In genomic region chr16:81446318-81447275, GRCh38 we compare ENCODE assay signal across 1 cellular context.
TF ChIP-seq lines count a peak whose summit lies in the region.

No MANE protein-coding gene starts in this region.

TF ChIP-seq in HepG2, 621 proteins besides CTCF, POLR2A, EP300 and RAD21 (continued from another document and continues in another):
- TF ChIP-seq TFDP1 (CRISPR knock-in tag; IDR thresholded peaks at IDR 0.05; ENCODE audit: borderline replicate concordance) (no peak), PHB2 (IDR thresholded peaks at IDR 0.05; ENCODE audit: partially characterized antibody) (no peak), ZNF432 (CRISPR knock-in tag; IDR thresholded peaks at IDR 0.05; ENCODE audit: borderline replicate concordance) (no peak), RCOR2 (CRISPR knock-in tag; IDR thresholded peaks at IDR 0.05) (no peak), ZNF546 (CRISPR knock-in tag; conservative IDR thresholded peaks at IDR 0.05) (no peak), SMAD1 (CRISPR knock-in tag; IDR thresholded peaks at IDR 0.05; ENCODE audit: borderline replicate concordance, low read depth) (no peak), XRCC5 (optimal IDR thresholded peaks at IDR 0.05; ENCODE audit: low read length) (no peak), HIC2 (CRISPR knock-in tag; IDR thresholded peaks at IDR 0.05; ENCODE audit: low read depth) (peak; percentile 68; the same call in 1 of the 2 replicates), ZMYM2 (CRISPR knock-in tag; IDR thresholded peaks at IDR 0.05) (no peak), CBX1 (IDR thresholded peaks at IDR 0.05; ENCODE audit: low read depth) (no peak), ZSCAN20 (CRISPR knock-in tag; IDR thresholded peaks at IDR 0.05; ENCODE audit: borderline replicate concordance) (no peak), ZNF253 (CRISPR knock-in tag; IDR thresholded peaks at IDR 0.05; ENCODE audit: borderline replicate concordance) (no peak), ZNF282 (IDR thresholded peaks at IDR 0.05; ENCODE audit: partially characterized antibody) (no peak), NAIF1 (CRISPR knock-in tag; IDR thresholded peaks at IDR 0.05; ENCODE audit: borderline replicate concordance) (peak; percentile 65; the same call in 1 of the 2 replicates), SSRP1 (CRISPR knock-in tag; IDR thresholded peaks at IDR 0.05) (0 out of 2 replicates have a peak, but pooled peaks have one; percentile 43), FLYWCH1 (CRISPR knock-in tag; IDR thresholded peaks at IDR 0.05) (no peak), WIZ (CRISPR knock-in tag; IDR thresholded peaks at IDR 0.05) (no peak), SCMH1 (CRISPR knock-in tag; IDR thresholded peaks at IDR 0.05; ENCODE audit: borderline replicate concordance) (no peak), ZNF772 (CRISPR knock-in tag; IDR thresholded peaks at IDR 0.05) (0 out of 2 replicates have a peak, but pooled peaks have one; percentile 37), NR2F1 (CRISPR knock-in tag; IDR thresholded peaks at IDR 0.05) (no peak), ZNF644 (CRISPR knock-in tag; IDR thresholded peaks at IDR 0.05; ENCODE audit: low read depth) (no peak), ZFP91 (CRISPR knock-in tag; IDR thresholded peaks at IDR 0.05; ENCODE audit: borderline replicate concordance) (peak; percentile 47; the same call in 1 of the 2 replicates), ZNF674 (CRISPR knock-in tag; IDR thresholded peaks at IDR 0.05; ENCODE audit: low read depth) (no peak), MIXL1 (CRISPR knock-in tag; IDR thresholded peaks at IDR 0.05) (no peak), ZFYVE20 (CRISPR knock-in tag; IDR thresholded peaks at IDR 0.05; ENCODE audit: borderline replicate concordance, low read depth) (no peak), TCF12 (IDR thresholded peaks at IDR 0.05) (no peak), TCF12 (CRISPR knock-in tag; IDR thresholded peaks at IDR 0.05) (no peak), BHLHE40 (IDR thresholded peaks at IDR 0.05; ENCODE audit: low read length) (0 out of 2 replicates have a peak, but pooled peaks have one; percentile 43), ZNF354B (CRISPR knock-in tag; IDR thresholded peaks at IDR 0.05) (no peak), POLR2G (IDR thresholded peaks at IDR 0.05; ENCODE audit: low read depth, low read length) (peak; percentile 42), GZF1 (CRISPR knock-in tag; IDR thresholded peaks at IDR 0.05) (no peak), NR3C1 (CRISPR knock-in tag; IDR thresholded peaks at IDR 0.05) (no peak), ZNF724P (CRISPR knock-in tag; IDR thresholded peaks at IDR 0.05; ENCODE audit: borderline replicate concordance) (no peak), ZNF367 (CRISPR knock-in tag; IDR thresholded peaks at IDR 0.05; ENCODE audit: borderline replicate concordance) (no peak), ZNF564 (CRISPR knock-in tag; IDR thresholded peaks at IDR 0.05) (0 out of 2 replicates have a peak, but pooled peaks have one; percentile 53), ZNF274 (CRISPR knock-in tag; IDR thresholded peaks at IDR 0.05) (no peak), CEBPB (IDR thresholded peaks at IDR 0.05; ENCODE audit: borderline replicate concordance, low read depth, low read length) (no peak), ZNF878 (CRISPR knock-in tag; IDR thresholded peaks at IDR 0.05) (no peak), ZNF660 (CRISPR knock-in tag; IDR thresholded peaks at IDR 0.05; ENCODE audit: borderline replicate concordance, low read depth) (no peak), SRSF9 (IDR thresholded peaks at IDR 0.05; ENCODE audit: borderline replicate concordance, insufficient read depth, low read depth, low read length, poor library complexity, severe bottlenecking) (no peak)
- TF ChIP-seq, protein P1, sequence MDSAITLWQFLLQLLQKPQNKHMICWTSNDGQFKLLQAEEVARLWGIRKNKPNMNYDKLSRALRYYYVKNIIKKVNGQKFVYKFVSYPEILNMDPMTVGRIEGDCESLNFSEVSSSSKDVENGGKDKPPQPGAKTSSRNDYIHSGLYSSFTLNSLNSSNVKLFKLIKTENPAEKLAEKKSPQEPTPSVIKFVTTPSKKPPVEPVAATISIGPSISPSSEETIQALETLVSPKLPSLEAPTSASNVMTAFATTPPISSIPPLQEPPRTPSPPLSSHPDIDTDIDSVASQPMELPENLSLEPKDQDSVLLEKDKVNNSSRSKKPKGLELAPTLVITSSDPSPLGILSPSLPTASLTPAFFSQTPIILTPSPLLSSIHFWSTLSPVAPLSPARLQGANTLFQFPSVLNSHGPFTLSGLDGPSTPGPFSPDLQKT (CRISPR knock-in tag; IDR thresholded peaks at IDR 0.05; ENCODE audit: borderline replicate concordance) = no peak
- TF ChIP-seq, protein P2, sequence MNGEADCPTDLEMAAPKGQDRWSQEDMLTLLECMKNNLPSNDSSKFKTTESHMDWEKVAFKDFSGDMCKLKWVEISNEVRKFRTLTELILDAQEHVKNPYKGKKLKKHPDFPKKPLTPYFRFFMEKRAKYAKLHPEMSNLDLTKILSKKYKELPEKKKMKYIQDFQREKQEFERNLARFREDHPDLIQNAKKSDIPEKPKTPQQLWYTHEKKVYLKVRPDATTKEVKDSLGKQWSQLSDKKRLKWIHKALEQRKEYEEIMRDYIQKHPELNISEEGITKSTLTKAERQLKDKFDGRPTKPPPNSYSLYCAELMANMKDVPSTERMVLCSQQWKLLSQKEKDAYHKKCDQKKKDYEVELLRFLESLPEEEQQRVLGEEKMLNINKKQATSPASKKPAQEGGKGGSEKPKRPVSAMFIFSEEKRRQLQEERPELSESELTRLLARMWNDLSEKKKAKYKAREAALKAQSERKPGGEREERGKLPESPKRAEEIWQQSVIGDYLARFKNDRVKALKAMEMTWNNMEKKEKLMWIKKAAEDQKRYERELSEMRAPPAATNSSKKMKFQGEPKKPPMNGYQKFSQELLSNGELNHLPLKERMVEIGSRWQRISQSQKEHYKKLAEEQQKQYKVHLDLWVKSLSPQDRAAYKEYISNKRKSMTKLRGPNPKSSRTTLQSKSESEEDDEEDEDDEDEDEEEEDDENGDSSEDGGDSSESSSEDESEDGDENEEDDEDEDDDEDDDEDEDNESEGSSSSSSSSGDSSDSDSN (CRISPR knock-in tag; IDR thresholded peaks at IDR 0.05) = peak; percentile 39
- TF ChIP-seq, protein P3, sequence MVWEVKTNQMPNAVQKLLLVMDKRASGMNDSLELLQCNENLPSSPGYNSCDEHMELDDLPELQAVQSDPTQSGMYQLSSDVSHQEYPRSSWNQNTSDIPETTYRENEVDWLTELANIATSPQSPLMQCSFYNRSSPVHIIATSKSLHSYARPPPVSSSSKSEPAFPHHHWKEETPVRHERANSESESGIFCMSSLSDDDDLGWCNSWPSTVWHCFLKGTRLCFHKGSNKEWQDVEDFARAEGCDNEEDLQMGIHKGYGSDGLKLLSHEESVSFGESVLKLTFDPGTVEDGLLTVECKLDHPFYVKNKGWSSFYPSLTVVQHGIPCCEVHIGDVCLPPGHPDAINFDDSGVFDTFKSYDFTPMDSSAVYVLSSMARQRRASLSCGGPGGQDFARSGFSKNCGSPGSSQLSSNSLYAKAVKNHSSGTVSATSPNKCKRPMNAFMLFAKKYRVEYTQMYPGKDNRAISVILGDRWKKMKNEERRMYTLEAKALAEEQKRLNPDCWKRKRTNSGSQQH (CRISPR knock-in tag; IDR thresholded peaks at IDR 0.05; ENCODE audit: low read depth) = no peak
- TF ChIP-seq, protein P4, sequence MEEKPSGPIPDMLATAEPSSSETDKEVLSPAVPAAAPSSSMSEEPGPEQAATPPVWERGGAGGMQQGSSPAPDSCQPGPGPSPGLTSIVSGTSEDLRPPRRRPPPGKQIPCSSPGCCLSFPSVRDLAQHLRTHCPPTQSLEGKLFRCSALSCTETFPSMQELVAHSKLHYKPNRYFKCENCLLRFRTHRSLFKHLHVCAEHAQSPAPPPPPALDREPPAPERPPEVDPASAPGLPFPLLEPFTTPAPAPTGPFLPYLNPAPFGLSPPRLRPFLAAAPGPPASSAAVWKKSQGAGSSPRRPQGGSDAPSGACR (CRISPR knock-in tag; IDR thresholded peaks at IDR 0.05) = peak; percentile 77; the same call in 1 of the 2 replicates
- TF ChIP-seq, protein P5, sequence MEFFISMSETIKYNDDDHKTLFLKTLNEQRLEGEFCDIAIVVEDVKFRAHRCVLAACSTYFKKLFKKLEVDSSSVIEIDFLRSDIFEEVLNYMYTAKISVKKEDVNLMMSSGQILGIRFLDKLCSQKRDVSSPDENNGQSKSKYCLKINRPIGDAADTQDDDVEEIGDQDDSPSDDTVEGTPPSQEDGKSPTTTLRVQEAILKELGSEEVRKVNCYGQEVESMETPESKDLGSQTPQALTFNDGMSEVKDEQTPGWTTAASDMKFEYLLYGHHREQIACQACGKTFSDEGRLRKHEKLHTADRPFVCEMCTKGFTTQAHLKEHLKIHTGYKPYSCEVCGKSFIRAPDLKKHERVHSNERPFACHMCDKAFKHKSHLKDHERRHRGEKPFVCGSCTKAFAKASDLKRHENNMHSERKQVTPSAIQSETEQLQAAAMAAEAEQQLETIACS (CRISPR knock-in tag; IDR thresholded peaks at IDR 0.05) = no peak
- TF ChIP-seq, protein P6, sequence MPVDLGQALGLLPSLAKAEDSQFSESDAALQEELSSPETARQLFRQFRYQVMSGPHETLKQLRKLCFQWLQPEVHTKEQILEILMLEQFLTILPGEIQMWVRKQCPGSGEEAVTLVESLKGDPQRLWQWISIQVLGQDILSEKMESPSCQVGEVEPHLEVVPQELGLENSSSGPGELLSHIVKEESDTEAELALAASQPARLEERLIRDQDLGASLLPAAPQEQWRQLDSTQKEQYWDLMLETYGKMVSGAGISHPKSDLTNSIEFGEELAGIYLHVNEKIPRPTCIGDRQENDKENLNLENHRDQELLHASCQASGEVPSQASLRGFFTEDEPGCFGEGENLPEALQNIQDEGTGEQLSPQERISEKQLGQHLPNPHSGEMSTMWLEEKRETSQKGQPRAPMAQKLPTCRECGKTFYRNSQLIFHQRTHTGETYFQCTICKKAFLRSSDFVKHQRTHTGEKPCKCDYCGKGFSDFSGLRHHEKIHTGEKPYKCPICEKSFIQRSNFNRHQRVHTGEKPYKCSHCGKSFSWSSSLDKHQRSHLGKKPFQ (CRISPR knock-in tag; IDR thresholded peaks at IDR 0.05; ENCODE audit: insufficient replicate concordance) = no peak
- TF ChIP-seq, protein P7, sequence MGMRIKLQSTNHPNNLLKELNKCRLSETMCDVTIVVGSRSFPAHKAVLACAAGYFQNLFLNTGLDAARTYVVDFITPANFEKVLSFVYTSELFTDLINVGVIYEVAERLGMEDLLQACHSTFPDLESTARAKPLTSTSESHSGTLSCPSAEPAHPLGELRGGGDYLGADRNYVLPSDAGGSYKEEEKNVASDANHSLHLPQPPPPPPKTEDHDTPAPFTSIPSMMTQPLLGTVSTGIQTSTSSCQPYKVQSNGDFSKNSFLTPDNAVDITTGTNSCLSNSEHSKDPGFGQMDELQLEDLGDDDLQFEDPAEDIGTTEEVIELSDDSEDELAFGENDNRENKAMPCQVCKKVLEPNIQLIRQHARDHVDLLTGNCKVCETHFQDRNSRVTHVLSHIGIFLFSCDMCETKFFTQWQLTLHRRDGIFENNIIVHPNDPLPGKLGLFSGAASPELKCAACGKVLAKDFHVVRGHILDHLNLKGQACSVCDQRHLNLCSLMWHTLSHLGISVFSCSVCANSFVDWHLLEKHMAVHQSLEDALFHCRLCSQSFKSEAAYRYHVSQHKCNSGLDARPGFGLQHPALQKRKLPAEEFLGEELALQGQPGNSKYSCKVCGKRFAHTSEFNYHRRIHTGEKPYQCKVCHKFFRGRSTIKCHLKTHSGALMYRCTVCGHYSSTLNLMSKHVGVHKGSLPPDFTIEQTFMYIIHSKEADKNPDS (CRISPR knock-in tag; IDR thresholded peaks at IDR 0.05) = no peak
- TF ChIP-seq, protein P8, sequence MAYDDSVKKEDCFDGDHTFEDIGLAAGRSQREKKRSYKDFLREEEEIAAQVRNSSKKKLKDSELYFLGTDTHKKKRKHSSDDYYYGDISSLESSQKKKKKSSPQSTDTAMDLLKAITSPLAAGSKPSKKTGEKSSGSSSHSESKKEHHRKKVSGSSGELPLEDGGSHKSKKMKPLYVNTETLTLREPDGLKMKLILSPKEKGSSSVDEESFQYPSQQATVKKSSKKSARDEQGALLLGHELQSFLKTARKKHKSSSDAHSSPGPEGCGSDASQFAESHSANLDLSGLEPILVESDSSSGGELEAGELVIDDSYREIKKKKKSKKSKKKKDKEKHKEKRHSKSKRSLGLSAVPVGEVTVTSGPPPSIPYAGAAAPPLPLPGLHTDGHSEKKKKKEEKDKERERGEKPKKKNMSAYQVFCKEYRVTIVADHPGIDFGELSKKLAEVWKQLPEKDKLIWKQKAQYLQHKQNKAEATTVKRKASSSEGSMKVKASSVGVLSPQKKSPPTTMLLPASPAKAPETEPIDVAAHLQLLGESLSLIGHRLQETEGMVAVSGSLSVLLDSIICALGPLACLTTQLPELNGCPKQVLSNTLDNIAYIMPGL (CRISPR knock-in tag; IDR thresholded peaks at IDR 0.05; ENCODE audit: borderline replicate concordance in 1 of 2, low read depth in 1 of 2) = peak in 1 of 2 experiments; percentile 62; a peak in 2 of 4 replicates
- TF ChIP-seq, protein P9, sequence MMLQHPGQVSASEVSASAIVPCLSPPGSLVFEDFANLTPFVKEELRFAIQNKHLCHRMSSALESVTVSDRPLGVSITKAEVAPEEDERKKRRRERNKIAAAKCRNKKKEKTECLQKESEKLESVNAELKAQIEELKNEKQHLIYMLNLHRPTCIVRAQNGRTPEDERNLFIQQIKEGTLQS (CRISPR knock-in tag; IDR thresholded peaks at IDR 0.05) = 0 out of 2 replicates have a peak, but pooled peaks have one; percentile 16
